Comparison of ENCODE assay signal across 9 cellular contexts in the genomic region with DNA sequence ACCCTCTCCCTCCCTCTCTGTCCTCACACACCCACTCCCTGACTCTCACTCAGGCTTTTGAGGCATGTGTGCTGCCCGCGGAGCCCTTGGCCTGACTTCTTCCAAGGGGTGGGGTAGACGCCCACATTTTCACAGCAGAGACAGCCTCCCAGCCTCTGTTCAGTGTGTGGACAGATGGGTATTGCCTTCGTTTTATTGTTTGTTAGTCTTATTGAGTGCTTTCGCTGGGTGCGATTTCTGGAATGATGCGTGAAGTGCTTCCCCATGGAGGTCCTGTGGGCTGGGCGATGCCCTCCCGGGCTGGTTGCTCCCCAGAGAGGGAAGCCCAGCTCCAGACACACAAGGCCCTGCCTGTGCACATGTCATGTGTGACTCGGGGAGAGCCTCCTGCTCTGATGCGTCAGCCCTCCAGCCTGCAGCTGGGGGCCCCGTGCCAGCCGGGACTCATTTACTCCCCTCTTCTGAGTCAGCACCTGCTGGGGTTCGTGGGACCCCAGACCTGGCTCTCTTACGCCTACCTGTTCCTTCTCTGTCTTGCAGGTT. TPM values are rescaled to one million over a fixed set of nuclear protein-coding genes. Genes with fewer than 3 reads are reported as not detected.
DNase-seq lines count a peak whose midpoint lies in the region; ATAC-seq and TF ChIP-seq lines count a peak whose summit lies in the region.
"Had no signal": no experiment of that assay in that cellular context is flagged by ENCODE, and none has a peak within 500 bp of the region (broad histone marks: within the 10 kb centered on the region; RNA-seq: fewer than 3 reads in every experiment).

No MANE protein-coding gene starts in this region.

- no peaks in the 10 kb centered on the region for H3K9me3 Mint-ChIP-seq in nephron

- peak overlapping the region; percentile 84 for H3K27ac ChIP-seq in colonic mucosa

- DNase-seq in AG08396 (ENCODE audit: low spot score) = peak; percentile 87
- DNase-seq in MG63 = peak; percentile 53
- DNase-seq in colonic mucosa = peak; percentile 46
- no peak for DNase-seq in COLO829 (ENCODE audit: low spot score)
- DNase-seq: NCI-H2081 treated with DMSO at 0.1 percent for 48 hours had no signal

- H3K27me3 ChIP-seq in MG63 (no peaks in the 10 kb centered on the region), colonic mucosa (no peaks in the 10 kb centered on the region)

- peak overlapping the region in 2 of 3 experiments; percentile 54 to 85 for H3K27ac Mint-ChIP-seq in nephron

- H3K9me3 ChIP-seq in MG63 (no peaks in the 10 kb centered on the region), colonic mucosa (no peaks in the 10 kb centered on the region)

- H3K4me3 ChIP-seq in MG63 (no peak overlapping the region), colonic mucosa (no peak overlapping the region)

- peak overlapping the region; percentile 6 to 77 for H3K9ac ChIP-seq in colonic mucosa (ENCODE audit: low read depth in 2 of 2, low read length in 2 of 2)

- peak overlapping the region; percentile 7 to 31 (median 27) for H3K4me3 Mint-ChIP-seq in nephron

- peaks cover 40% of the 10 kb centered on the region for H3K36me3 ChIP-seq in MG63
- no peaks in the 10 kb centered on the region for H3K36me3 ChIP-seq in colonic mucosa

- H3K27me3 Mint-ChIP-seq in nephron (ENCODE audit: low read depth) = peaks cover 8% of the 10 kb centered on the region

- peaks cover 20% of the 10 kb centered on the region for H3K4me1 ChIP-seq in colonic mucosa

- H3K4me1 Mint-ChIP-seq in nephron = peaks cover 51% of the 10 kb centered on the region

- ATAC-seq in GM21381 (IDR thresholded peaks at IDR 0.05; ENCODE audit: unreplicated experiment) (no peak), GM18870 (IDR thresholded peaks at IDR 0.05; ENCODE audit: unreplicated experiment) (no peak), GM21390 (IDR thresholded peaks at IDR 0.05; ENCODE audit: unreplicated experiment) (no peak)

- H3K36me3 Mint-ChIP-seq in nephron (ENCODE audit: low read depth) = no peaks in the 10 kb centered on the region

- intact Hi-C loops in colonic mucosa (cut with DNase I) = no loop called here

- TF ChIP-seq CTCF in colonic mucosa (IDR thresholded peaks at IDR 0.05) (no peak), nephron (IDR thresholded peaks at IDR 0.05; ENCODE audit: unreplicated experiment in 3 of 3) (no peak)

RNA-seq across cellular contexts. Expression of a gene that starts 14.7 kb away (rescaled TPM):
- total RNA-seq in MG63 (2014; rRNA removed; shearing (Covaris generic); ENCODE audit: low replicate concordance) = 49.1 and 119 TPM in 2 replicates
- 100 to 1,000 TPM; 155 to 188 TPM for total RNA-seq in colonic mucosa

RNA-seq across cellular contexts. Expression of a gene that starts 42.5 kb away (rescaled TPM):
- 5.5 and 11.1 TPM in 2 replicates for total RNA-seq in MG63 (2014; rRNA removed; shearing (Covaris generic); ENCODE audit: low replicate concordance)
- total RNA-seq in colonic mucosa = 10 to 100 TPM; 67.5 to 86.6 TPM

RNA-seq across cellular contexts. Expression of a gene that starts 55.8 kb away (rescaled TPM):
- 72.4 and 109 TPM in 2 replicates for total RNA-seq in MG63 (2014; rRNA removed; shearing (Covaris generic); ENCODE audit: low replicate concordance)
- 10 to 100 TPM; 14.5 to 25.7 TPM for total RNA-seq in colonic mucosa
